In the genomic region with DNA sequence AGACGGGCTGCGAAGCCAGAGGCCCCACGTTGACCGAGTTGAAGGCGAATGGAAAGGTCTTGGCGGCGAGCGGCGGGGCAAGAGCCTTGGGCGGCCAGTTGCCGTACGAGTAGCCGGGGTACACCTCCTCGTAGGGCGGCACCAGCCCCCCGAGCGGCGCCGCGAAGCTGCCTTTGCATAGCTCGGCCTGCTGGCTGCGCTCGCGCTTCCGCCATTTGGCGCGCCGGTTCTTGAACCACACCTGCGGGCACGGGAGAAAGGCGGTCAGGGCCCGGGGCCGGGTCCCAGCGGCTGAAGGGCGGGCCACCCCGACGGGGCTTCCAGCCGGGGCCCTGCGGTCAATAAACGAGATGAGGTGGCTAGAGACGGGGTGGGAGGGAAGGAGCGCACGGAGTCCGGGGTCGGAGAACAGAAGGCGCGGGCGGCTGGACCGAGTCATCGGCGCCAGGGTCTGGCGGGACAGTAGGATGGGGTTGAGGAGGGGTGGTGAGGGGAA, we compare ENCODE assay signal across 1 cellular context.
A peak's percentile ranks its signal among the peaks of the same experiment; 100 is the strongest.
TF ChIP-seq lines count a peak whose summit lies in the region.

No MANE protein-coding gene starts in this region.

TF ChIP-seq in Ishikawa, 13 proteins besides CTCF, POLR2A, EP300 and RAD21:
- TF ChIP-seq, protein P1, sequence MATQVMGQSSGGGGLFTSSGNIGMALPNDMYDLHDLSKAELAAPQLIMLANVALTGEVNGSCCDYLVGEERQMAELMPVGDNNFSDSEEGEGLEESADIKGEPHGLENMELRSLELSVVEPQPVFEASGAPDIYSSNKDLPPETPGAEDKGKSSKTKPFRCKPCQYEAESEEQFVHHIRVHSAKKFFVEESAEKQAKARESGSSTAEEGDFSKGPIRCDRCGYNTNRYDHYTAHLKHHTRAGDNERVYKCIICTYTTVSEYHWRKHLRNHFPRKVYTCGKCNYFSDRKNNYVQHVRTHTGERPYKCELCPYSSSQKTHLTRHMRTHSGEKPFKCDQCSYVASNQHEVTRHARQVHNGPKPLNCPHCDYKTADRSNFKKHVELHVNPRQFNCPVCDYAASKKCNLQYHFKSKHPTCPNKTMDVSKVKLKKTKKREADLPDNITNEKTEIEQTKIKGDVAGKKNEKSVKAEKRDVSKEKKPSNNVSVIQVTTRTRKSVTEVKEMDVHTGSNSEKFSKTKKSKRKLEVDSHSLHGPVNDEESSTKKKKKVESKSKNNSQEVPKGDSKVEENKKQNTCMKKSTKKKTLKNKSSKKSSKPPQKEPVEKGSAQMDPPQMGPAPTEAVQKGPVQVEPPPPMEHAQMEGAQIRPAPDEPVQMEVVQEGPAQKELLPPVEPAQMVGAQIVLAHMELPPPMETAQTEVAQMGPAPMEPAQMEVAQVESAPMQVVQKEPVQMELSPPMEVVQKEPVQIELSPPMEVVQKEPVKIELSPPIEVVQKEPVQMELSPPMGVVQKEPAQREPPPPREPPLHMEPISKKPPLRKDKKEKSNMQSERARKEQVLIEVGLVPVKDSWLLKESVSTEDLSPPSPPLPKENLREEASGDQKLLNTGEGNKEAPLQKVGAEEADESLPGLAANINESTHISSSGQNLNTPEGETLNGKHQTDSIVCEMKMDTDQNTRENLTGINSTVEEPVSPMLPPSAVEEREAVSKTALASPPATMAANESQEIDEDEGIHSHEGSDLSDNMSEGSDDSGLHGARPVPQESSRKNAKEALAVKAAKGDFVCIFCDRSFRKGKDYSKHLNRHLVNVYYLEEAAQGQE (IDR thresholded peaks at IDR 0.05; ENCODE audit: low read depth) = no peak
- TF ChIP-seq EGR1 (IDR thresholded peaks at IDR 0.05) = no peak
- TF ChIP-seq, protein P2, sequence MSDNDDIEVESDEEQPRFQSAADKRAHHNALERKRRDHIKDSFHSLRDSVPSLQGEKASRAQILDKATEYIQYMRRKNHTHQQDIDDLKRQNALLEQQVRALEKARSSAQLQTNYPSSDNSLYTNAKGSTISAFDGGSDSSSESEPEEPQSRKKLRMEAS (IDR thresholded peaks at IDR 0.05) = peak; percentile 55
- no peak for TF ChIP-seq FOXM1 (IDR thresholded peaks at IDR 0.05; ENCODE audit: borderline replicate concordance, low read depth)
- TF ChIP-seq CEBPB (IDR thresholded peaks at IDR 0.05) = no peak
- TF ChIP-seq TCF12 (IDR thresholded peaks at IDR 0.05; ENCODE audit: low read depth) = 0 out of 2 replicates have a peak, but pooled peaks have one; percentile 2
- no peak for TF ChIP-seq CREB1 (IDR thresholded peaks at IDR 0.05; ENCODE audit: low read depth)
- TF ChIP-seq, protein P3, sequence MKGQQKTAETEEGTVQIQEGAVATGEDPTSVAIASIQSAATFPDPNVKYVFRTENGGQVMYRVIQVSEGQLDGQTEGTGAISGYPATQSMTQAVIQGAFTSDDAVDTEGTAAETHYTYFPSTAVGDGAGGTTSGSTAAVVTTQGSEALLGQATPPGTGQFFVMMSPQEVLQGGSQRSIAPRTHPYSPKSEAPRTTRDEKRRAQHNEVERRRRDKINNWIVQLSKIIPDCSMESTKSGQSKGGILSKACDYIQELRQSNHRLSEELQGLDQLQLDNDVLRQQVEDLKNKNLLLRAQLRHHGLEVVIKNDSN (IDR thresholded peaks at IDR 0.05) = no peak
- TF ChIP-seq YY1 (IDR thresholded peaks at IDR 0.05; ENCODE audit: low read depth) = peak; percentile 74
- TF ChIP-seq TAF1 (IDR thresholded peaks at IDR 0.05; ENCODE audit: low read depth) = no peak; the same call in none of the 2 replicates
